1 cellular context compared by ENCODE assay signal in the genomic region with DNA sequence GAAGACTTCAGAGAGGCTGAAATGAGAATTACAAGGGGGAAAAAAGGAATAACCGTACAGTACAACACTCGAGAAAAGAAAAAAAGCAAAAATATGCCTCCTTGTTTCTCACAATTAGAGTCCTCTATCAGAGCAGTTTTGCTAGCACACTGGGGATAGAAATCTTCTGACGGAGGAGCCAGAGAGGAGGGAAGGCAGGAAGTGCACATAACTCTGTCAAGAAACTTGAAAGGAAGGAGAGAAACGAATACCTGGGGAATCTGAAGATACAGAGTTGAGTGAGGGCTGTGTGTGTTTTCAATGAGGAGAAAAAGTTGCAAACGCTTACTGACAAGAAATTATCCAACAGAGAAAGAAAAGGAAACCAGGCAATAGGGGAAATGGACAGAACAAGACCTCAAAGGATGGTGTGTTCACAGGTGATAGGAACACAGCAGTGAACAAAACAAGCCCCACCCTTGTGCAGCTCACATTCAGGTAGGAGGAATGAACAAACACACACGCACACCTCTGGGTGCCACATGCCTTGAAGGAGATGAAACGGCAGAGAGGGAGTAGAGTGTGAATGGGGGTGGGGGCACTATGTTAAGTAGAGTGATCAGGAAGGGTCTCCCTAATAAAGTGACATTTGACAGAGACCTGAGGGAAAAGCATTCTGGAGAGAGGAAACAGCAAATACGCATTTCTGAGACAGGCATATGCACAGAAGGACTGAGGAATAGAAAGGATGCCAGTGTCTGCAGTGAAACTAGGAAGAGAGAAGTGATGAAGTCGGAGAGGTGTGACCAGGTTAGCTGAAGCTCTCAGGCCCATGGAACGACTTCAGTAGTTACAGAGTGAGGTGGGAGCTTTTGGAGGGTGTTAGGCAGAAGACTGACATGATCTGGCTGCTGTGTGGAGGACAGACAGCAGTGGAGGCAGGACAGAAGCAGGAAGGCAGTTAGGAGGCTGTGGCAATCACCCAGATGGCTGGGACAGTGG.
TF ChIP-seq lines count a peak whose summit lies in the region.

No MANE protein-coding gene starts in this region.

TF ChIP-seq in H1, 55 proteins besides CTCF, POLR2A, EP300 and RAD21:
- TF ChIP-seq BCL11A (IDR thresholded peaks at IDR 0.05; ENCODE audit: low read depth in 2 of 2, low read length in 2 of 2), result no peak
- TF ChIP-seq FOSL1 (IDR thresholded peaks at IDR 0.05; ENCODE audit: insufficient read depth, low read depth, low read length), result no peak
- TF ChIP-seq EGR1 (IDR thresholded peaks at IDR 0.05; ENCODE audit: borderline replicate concordance, low read depth, low read length), result no peak
- TF ChIP-seq CTBP2 (IDR thresholded peaks at IDR 0.05; ENCODE audit: borderline replicate concordance, insufficient read depth, insufficient read length, low read length), result no peak
- no peak for TF ChIP-seq SP2 (IDR thresholded peaks at IDR 0.05; ENCODE audit: low read length)
- TF ChIP-seq HDAC6 (IDR thresholded peaks at IDR 0.05; ENCODE audit: low read depth, low read length), result no peak
- no peak for TF ChIP-seq HDAC2 (IDR thresholded peaks at IDR 0.05; ENCODE audit: borderline replicate concordance in 1 of 2, low read depth in 2 of 2, low read length in 2 of 2)
- no peak for TF ChIP-seq CHD7 (IDR thresholded peaks at IDR 0.05; ENCODE audit: insufficient replicate concordance, low read length)
- no peak for TF ChIP-seq ATF3 (IDR thresholded peaks at IDR 0.05; ENCODE audit: insufficient read depth, low read depth, low read length)
